In genomic region chr21:42429856-42430255, GRCh38 we compare ENCODE assay signal across 1 cellular context.
TF ChIP-seq lines count a peak whose summit lies in the region.

No MANE protein-coding gene starts in this region.

TF ChIP-seq in HEK293, 187 proteins besides CTCF, POLR2A, EP300 and RAD21 (continued from another document):
- TF ChIP-seq REST (tag by site-specific recombination; IDR thresholded peaks at IDR 0.05) (peak; percentile 87), GLI4 (tag by site-specific recombination; IDR thresholded peaks at IDR 0.05) (no peak), ZFP37 (tag by site-specific recombination; IDR thresholded peaks at IDR 0.05) (no peak), MYNN (tag by site-specific recombination; IDR thresholded peaks at IDR 0.05; ENCODE audit: borderline replicate concordance) (no peak), ZNF157 (tag by site-specific recombination; IDR thresholded peaks at IDR 0.05) (no peak)
